ENCODE assay signal across 8 cellular contexts in genomic region chr17:68356520-68356919, GRCh38.
DNase-seq lines count a peak whose midpoint lies in the region; ATAC-seq and TF ChIP-seq lines count a peak whose summit lies in the region.

No MANE protein-coding gene starts in this region.

- no peaks in the 10 kb centered on the region for H3K27me3 ChIP-seq in spleen (replicated peaks in 1 of 7)

- no peaks in the 10 kb centered on the region for H3K9me3 ChIP-seq in spleen

- intact Hi-C loops in spleen (cut with DNase I; ENCODE audit: low total_unique reads): no loop called here
- intact Hi-C loops in cardiac septum (cut with DNase I): no loop called here

- DNase-seq in KG1 (lab: John Stamatoyannopoulos, UW) (peak; percentile 56), activated T-cell treated with anti-CD3 and anti-CD28 coated beads for 48 hours (ENCODE audit: low read depth) (peak; percentile 52), spleen (peak; percentile 81), DMS 273 treated with DMSO at 0.1 percent for 48 hours (lab: John Stamatoyannopoulos, UW) (no peak), cardiac septum (ENCODE audit: low spot score) (no peak), NCI-H1048 (lab: John Stamatoyannopoulos, UW) (no peak)

- TF ChIP-seq CTCF in spleen (IDR thresholded peaks at IDR 0.05 in 8 of 11, conservative IDR thresholded peaks at IDR 0.05 in 3 of 11): no peak

- peaks cover 0 to 82% (median 36%) of the 10 kb centered on the region in 6 donors for H3K4me1 ChIP-seq in spleen

- peak overlapping the region in 7 of 8 donors; percentile 12 to 78 (median 46) for H3K27ac ChIP-seq in spleen

- WGBS in spleen, 5 donors: 30 to 56% (median 33%) methylated on average over 8 of the region's 8 CpGs

- ATAC-seq in GM19455 (IDR thresholded peaks at IDR 0.05; ENCODE audit: unreplicated experiment) (peak; percentile 81), HG03457 (IDR thresholded peaks at IDR 0.05; ENCODE audit: unreplicated experiment) (no peak)

- peak overlapping the region in 1 of 8 donors; percentile 35 for H3K4me3 ChIP-seq in spleen

- peaks cover 0 to 19% (median 0%) of the 10 kb centered on the region in 6 donors for H3K36me3 ChIP-seq in spleen

- TF ChIP-seq POLR2A in spleen (IDR thresholded peaks at IDR 0.05): no peak

Comparison
In these comparisons a context has a peak if more than half of its experiments do, and no peak if none do; other contexts are left out.
1. DNase-seq: peak in KG1 (single experiment), activated T-cell treated with anti-CD3 and anti-CD28 coated beads for 48 hours (single experiment) and spleen (single experiment); none in DMS 273 treated with DMSO at 0.1 percent for 48 hours (single experiment), cardiac septum (single experiment) and NCI-H1048 (single experiment).